In genomic region chrX:2697306-2697705, GRCh38 we compare ENCODE assay signal across 8 cellular contexts. TPM values are rescaled to one million over a fixed set of nuclear protein-coding genes. Genes with fewer than 3 reads are reported as not detected.
DNase-seq lines count a peak whose midpoint lies in the region; ATAC-seq lines count a peak whose summit lies in the region.

No MANE protein-coding gene starts in this region.

- peaks cover 91 to 100% (median 99%) of the 10 kb centered on the region in 3 donors for H3K4me1 Mint-ChIP-seq in CD8-positive, alpha-beta memory T cell
- H3K4me1 Mint-ChIP-seq in activated naive CD8-positive, alpha-beta T cell treated with anti-CD3 and anti-CD28 coated beads for 36 hours = peaks cover 80% of the 10 kb centered on the region
- H3K4me1 Mint-ChIP-seq in naive thymus-derived CD8-positive, alpha-beta T cell = peaks cover 82 to 97% (median 93%) of the 10 kb centered on the region in 4 donors

- H3K27me3 ChIP-seq in CD8-positive, alpha-beta memory T cell (ENCODE audit: insufficient read depth, low read length, poor library complexity, severe bottlenecking) = no peaks in the 10 kb centered on the region

- peak overlapping the region; percentile 64 to 96 (median 79) for H3K4me3 Mint-ChIP-seq in CD8-positive, alpha-beta memory T cell
- peak overlapping the region; percentile 67 for H3K4me3 Mint-ChIP-seq in activated naive CD8-positive, alpha-beta T cell treated with anti-CD3 and anti-CD28 coated beads for 36 hours
- H3K4me3 Mint-ChIP-seq in naive thymus-derived CD8-positive, alpha-beta T cell = peak overlapping the region; percentile 58 to 96 (median 74)

- H3K27ac Mint-ChIP-seq in CD8-positive, alpha-beta memory T cell = peak overlapping the region; percentile 86 to 97 (median 92)
- peak overlapping the region; percentile 88 for H3K27ac Mint-ChIP-seq in activated naive CD8-positive, alpha-beta T cell treated with anti-CD3 and anti-CD28 coated beads for 36 hours
- H3K27ac Mint-ChIP-seq in naive thymus-derived CD8-positive, alpha-beta T cell = peak overlapping the region; percentile 33 to 90 (median 79)

- peak; percentile 1 for ATAC-seq in HG02852 (IDR thresholded peaks at IDR 0.05; ENCODE audit: unreplicated experiment)
- ATAC-seq in naive thymus-derived CD8-positive, alpha-beta T cell = no peak

- H3K9me3 ChIP-seq in CD8-positive, alpha-beta memory T cell (ENCODE audit: low read length) = no peaks in the 10 kb centered on the region

- H3K4me3 ChIP-seq in CD8-positive, alpha-beta memory T cell (ENCODE audit: low read length) = peak overlapping the region; percentile 47

- peaks cover 0 to 32% (median 13%) of the 10 kb centered on the region in 3 donors for H3K36me3 Mint-ChIP-seq in CD8-positive, alpha-beta memory T cell
- H3K36me3 Mint-ChIP-seq in activated naive CD8-positive, alpha-beta T cell treated with anti-CD3 and anti-CD28 coated beads for 36 hours = peaks cover 71% of the 10 kb centered on the region
- H3K36me3 Mint-ChIP-seq in naive thymus-derived CD8-positive, alpha-beta T cell = peaks cover 0 to 36% (median 2%) of the 10 kb centered on the region in 3 donors

- POLR2A ChIA-PET in CD8-positive, alpha-beta memory T cell (lab: Charles Lee) = no interaction called here
- POLR2A ChIA-PET in naive thymus-derived CD8-positive, alpha-beta T cell (lab: Charles Lee) = no interaction called here

- H3K36me3 ChIP-seq in CD8-positive, alpha-beta memory T cell (ENCODE audit: insufficient read depth, low read length) = peaks cover 9% of the 10 kb centered on the region

- CTCF ChIA-PET in CD8-positive, alpha-beta memory T cell (lab: Charles Lee) = no interaction called here

- no peak for DNase-seq in CD8-positive, alpha-beta memory T cell
- no peak for DNase-seq in activated naive CD8-positive, alpha-beta T cell treated with anti-CD3 and anti-CD28 coated beads for 36 hours
- DNase-seq in naive thymus-derived CD8-positive, alpha-beta T cell = no peak
- no peak for DNase-seq in activated gamma-delta T cell treated with Interleukin-2 at 50 U/mL for 16 hours
- no peak for DNase-seq in NCI-H524 treated with DMSO at 0.1 percent for 48 hours (lab: John Stamatoyannopoulos, UW)
- DNase-seq in DMS 273 treated with DMSO at 0.1 percent for 48 hours (lab: John Stamatoyannopoulos, UW) = no peak
- no peak for DNase-seq in NOMO-1 treated with DMSO at 0.1 percent for 48 hours (lab: John Stamatoyannopoulos, UW; ENCODE audit: unreplicated experiment)

- peak overlapping the region; percentile 40 for H3K27ac ChIP-seq in CD8-positive, alpha-beta memory T cell (ENCODE audit: low read depth, low read length)

- peaks cover 94% of the 10 kb centered on the region for H3K4me1 ChIP-seq in CD8-positive, alpha-beta memory T cell (ENCODE audit: insufficient read depth, low read length)

- no peaks in the 10 kb centered on the region for H3K9me3 Mint-ChIP-seq in CD8-positive, alpha-beta memory T cell
- H3K9me3 Mint-ChIP-seq in activated naive CD8-positive, alpha-beta T cell treated with anti-CD3 and anti-CD28 coated beads for 36 hours = peaks cover 8% of the 10 kb centered on the region
- peaks cover 0 to 2% (median 0%) of the 10 kb centered on the region in 9 donors for H3K9me3 Mint-ChIP-seq in naive thymus-derived CD8-positive, alpha-beta T cell

- H3K27me3 Mint-ChIP-seq in CD8-positive, alpha-beta memory T cell = no peaks in the 10 kb centered on the region
- H3K27me3 Mint-ChIP-seq in activated naive CD8-positive, alpha-beta T cell treated with anti-CD3 and anti-CD28 coated beads for 36 hours = no peaks in the 10 kb centered on the region
- H3K27me3 Mint-ChIP-seq in naive thymus-derived CD8-positive, alpha-beta T cell = no peaks in the 10 kb centered on the region

RNA-seq across cellular contexts. Expression of gene CD99, which starts 6.2 kb away (rescaled TPM):
- total RNA-seq in CD8-positive, alpha-beta memory T cell = 100 to 1,000 TPM; 234 to 240 TPM
- polyA plus RNA-seq in CD8-positive, alpha-beta memory T cell = 548 TPM
- total RNA-seq in activated naive CD8-positive, alpha-beta T cell treated with anti-CD3 and anti-CD28 coated beads for 36 hours = 100 to 1,000 TPM; 112 to 116 TPM
- total RNA-seq in naive thymus-derived CD8-positive, alpha-beta T cell = 100 to 1,000 TPM; 123 to 124 TPM
- polyA plus RNA-seq in naive thymus-derived CD8-positive, alpha-beta T cell = 100 to 1,000 TPM; 120 to 218 (median 137) TPM

RNA-seq across cellular contexts. Expression of gene XG, which starts 54.5 kb away (rescaled TPM):
- total RNA-seq in CD8-positive, alpha-beta memory T cell = not detected
- not detected for polyA plus RNA-seq in CD8-positive, alpha-beta memory T cell
- not detected for total RNA-seq in activated naive CD8-positive, alpha-beta T cell treated with anti-CD3 and anti-CD28 coated beads for 36 hours
- total RNA-seq in naive thymus-derived CD8-positive, alpha-beta T cell = not detected
- not detected for polyA plus RNA-seq in naive thymus-derived CD8-positive, alpha-beta T cell
